ENCODE assay signal across 12 cellular contexts in genomic region chr11:72739240-72740059, GRCh38. TPM values are rescaled to one million over a fixed set of nuclear protein-coding genes. Genes with fewer than 3 reads are reported as not detected.
DNase-seq lines count a peak whose midpoint lies in the region; ATAC-seq and TF ChIP-seq lines count a peak whose summit lies in the region.
"Had no signal": no experiment of that assay in that cellular context is flagged by ENCODE, and none has a peak within 500 bp of the region (broad histone marks: within the 10 kb centered on the region; RNA-seq: fewer than 3 reads in every experiment).

No MANE protein-coding gene starts in this region.

- no peak for ATAC-seq in body of pancreas
- no peak for ATAC-seq in HG02840 (IDR thresholded peaks at IDR 0.05; ENCODE audit: low FRiP score, unreplicated experiment)
- ATAC-seq: left colon had no signal

- no peaks in the 10 kb centered on the region for H3K9me3 Mint-ChIP-seq in progenitor cell of endocrine pancreas (ENCODE audit: low read depth)

- no peak for TF ChIP-seq POLR2A in body of pancreas (IDR thresholded peaks at IDR 0.05)

- peaks cover 29% of the 10 kb centered on the region for H3K4me1 Mint-ChIP-seq in progenitor cell of endocrine pancreas (ENCODE audit: low read depth)

- H3K36me3 ChIP-seq in body of pancreas (replicated peaks in 1 of 2; ENCODE audit: insufficient read depth in 1 of 2, low read depth in 2 of 2), result no peaks in the 10 kb centered on the region

- H3K27me3 ChIP-seq in body of pancreas, result no peaks in the 10 kb centered on the region

- H3K4me3 ChIP-seq in GM12865 (ENCODE audit: low read depth, low read length) (peak overlapping the region; percentile 70), coronary artery (peak overlapping the region; percentile 61), body of pancreas (no peak overlapping the region)
- H3K4me3 ChIP-seq: smooth muscle cell had no signal

- WGBS in body of pancreas, 2 donors, result 73 to 100% methylated on average over 2 to 10 of the region's 10 CpGs

- intact Hi-C loops in body of pancreas (cut with DNase I), result no loop called here

- H3K4me3 Mint-ChIP-seq in progenitor cell of endocrine pancreas (ENCODE audit: low read depth), result no peak overlapping the region

- H3K27me3 Mint-ChIP-seq in progenitor cell of endocrine pancreas, result no peaks in the 10 kb centered on the region

- peaks cover 8% of the 10 kb centered on the region for H3K36me3 Mint-ChIP-seq in progenitor cell of endocrine pancreas (ENCODE audit: insufficient read depth)

- H3K9me3 ChIP-seq in body of pancreas, result no peaks in the 10 kb centered on the region

- peak overlapping the region in 1 of 2 donors; percentile 82 for H3K27ac ChIP-seq in coronary artery
- H3K27ac ChIP-seq in body of pancreas, result peak overlapping the region in 1 of 4 donors; percentile 56

- DNase-seq in GM12865 (ENCODE audit: low read depth), result peak; percentile 59
- peak; percentile 41 for DNase-seq in NAMALWA (ENCODE audit: low spot score)
- no peak for DNase-seq in coronary artery (ENCODE audit: low spot score)
- DNase-seq in progenitor cell of endocrine pancreas (ENCODE audit: low spot score, unreplicated experiment), result no peak
- no peak for DNase-seq in GM20000 (ENCODE audit: low spot score)
- no peak for DNase-seq in body of pancreas
- DNase-seq: left colon; NCI-H82; stimulated activated naive CD4-positive, alpha-beta T cell treated with Interleukin-2 at 50 U/mL for 16 hours; T-helper 9 cell had no signal

- H3K4me1 ChIP-seq in body of pancreas, result peaks cover 4% of the 10 kb centered on the region

- no peak for TF ChIP-seq CTCF in GM12865 (IDR thresholded peaks at IDR 0.05; ENCODE audit: insufficient read depth, low read depth, low read length, missing control alignments)
- no peak for TF ChIP-seq CTCF in coronary artery (IDR thresholded peaks at IDR 0.05)
- no peak for TF ChIP-seq CTCF in progenitor cell of endocrine pancreas (IDR thresholded peaks at IDR 0.05; ENCODE audit: unreplicated experiment)
- TF ChIP-seq CTCF in GM20000 (IDR thresholded peaks at IDR 0.05; ENCODE audit: extremely low read depth, missing control alignments), result no peak
- TF ChIP-seq CTCF in body of pancreas (IDR thresholded peaks at IDR 0.05), result no peak

- H3K27ac Mint-ChIP-seq in progenitor cell of endocrine pancreas, result peak overlapping the region; percentile 85

RNA-seq across cellular contexts. Expression of gene ARAP1, which starts 12.8 kb away (rescaled TPM):
- total RNA-seq in progenitor cell of endocrine pancreas (83.4 and 86.7 TPM in 2 replicates), body of pancreas (100 to 1,000 TPM in 1 of 2 donors, 10 to 100 TPM in 1; 63.3 to 208 TPM)

RNA-seq across cellular contexts. Expression of gene STARD10, which starts 54.4 kb away (rescaled TPM):
- 212 and 220 TPM in 2 replicates for total RNA-seq in progenitor cell of endocrine pancreas
- 100 to 1,000 TPM; 122 to 209 TPM for total RNA-seq in body of pancreas

Comparison
In these comparisons a context has a peak if more than half of its experiments do, and no peak if none do; other contexts are left out.
1. DNase-seq: peak in GM12865 (single experiment) and NAMALWA (single experiment); none in coronary artery (single experiment), progenitor cell of endocrine pancreas (single experiment), GM20000 (single experiment) and body of pancreas (0 of 4).
2. H3K4me3 ChIP-seq: peak in GM12865 (single experiment) and coronary artery (single experiment); none in body of pancreas (0 of 2).